Comparison of ENCODE assay signal across 10 cellular contexts in the genomic region with DNA sequence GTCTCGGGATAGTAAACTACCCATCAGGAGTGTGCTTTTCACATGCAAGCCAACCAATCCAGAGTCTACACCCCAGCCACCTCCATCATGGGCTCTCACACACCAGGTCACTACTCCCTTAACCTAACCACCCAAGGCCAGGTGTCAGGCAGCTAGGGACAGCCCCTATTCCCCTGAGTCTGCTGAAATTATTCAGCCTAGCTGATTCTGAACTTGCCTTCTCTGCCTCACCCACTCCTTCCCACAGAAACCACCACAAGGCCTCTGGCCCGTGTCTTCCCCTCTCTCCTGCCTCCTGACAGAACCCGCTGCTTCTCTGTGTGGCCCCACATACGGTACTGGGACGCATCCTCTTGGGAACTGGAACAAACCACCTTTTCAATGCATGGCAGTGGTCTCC.
A peak's percentile ranks its signal among the peaks of the same experiment; 100 is the strongest.
DNase-seq lines count a peak whose midpoint lies in the region; ATAC-seq lines count a peak whose summit lies in the region.
"Had no signal": no experiment of that assay in that cellular context is flagged by ENCODE, and none has a peak within 500 bp of the region (broad histone marks: within the 10 kb centered on the region; RNA-seq: fewer than 3 reads in every experiment).

No MANE protein-coding gene starts in this region.

- DNase-seq in left lobe of liver (ENCODE audit: low spot score) (no peak), substantia nigra (lab: John Stamatoyannopoulos, UW) (no peak), amniotic stem cell (lab: John Stamatoyannopoulos, UW) (no peak), GM03348 (ENCODE audit: low spot score) (no peak), COLO668 (lab: John Stamatoyannopoulos, UW; ENCODE audit: unreplicated experiment) (no peak)
- DNase-seq: NCI-H2029 had no signal

- H3K27ac ChIP-seq in substantia nigra (ENCODE audit: low read depth, low read length, poor library complexity, severe bottlenecking) = no peak overlapping the region
- H3K27ac ChIP-seq: gastroesophageal sphincter had no signal

- ATAC-seq in GM18519 (IDR thresholded peaks at IDR 0.05; ENCODE audit: low FRiP score, unreplicated experiment) (peak; percentile 97), GM21381 (IDR thresholded peaks at IDR 0.05; ENCODE audit: unreplicated experiment) (peak; percentile 95), HG03066 (IDR thresholded peaks at IDR 0.05; ENCODE audit: low read depth, unreplicated experiment) (peak; percentile 99), left lobe of liver (peak; percentile 12)
- ATAC-seq: gastroesophageal sphincter had no signal

Comparison
In these comparisons a context has a peak if more than half of its experiments do, and no peak if none do; other contexts are left out.
1. ATAC-seq: peak in every context shown above with its lines; median percentile 99 in HG03066; 97 in GM18519; 95 in GM21381; 12 in left lobe of liver.